8 cellular contexts compared by ENCODE assay signal in the genomic region with DNA sequence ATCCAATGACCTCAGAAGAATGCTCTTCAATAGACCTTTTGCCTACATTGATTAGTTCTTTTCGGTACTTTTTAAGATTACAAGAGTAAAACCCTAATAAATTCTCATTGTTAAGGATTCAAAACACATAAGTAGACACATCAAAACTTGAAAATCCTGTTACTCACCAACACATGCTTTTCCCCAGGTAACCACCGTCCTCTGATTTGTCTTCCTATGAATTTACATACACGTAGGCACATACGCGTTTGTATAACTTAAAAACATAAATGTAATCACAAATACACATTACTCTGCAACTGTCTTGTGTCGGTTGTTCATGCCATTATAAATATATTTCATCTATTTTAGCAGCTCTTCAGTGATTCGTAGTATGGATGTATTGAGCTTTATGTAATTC. TPM values are rescaled to one million over a fixed set of nuclear protein-coding genes. Genes with fewer than 3 reads are reported as not detected.
DNase-seq lines count a peak whose midpoint lies in the region; ATAC-seq and TF ChIP-seq lines count a peak whose summit lies in the region.

No MANE protein-coding gene starts in this region.

- H3K4me3 ChIP-seq in astrocyte of the cerebellum (ENCODE audit: low read depth, low read length) (peak overlapping the region; percentile 87), mesodermal cell (ENCODE audit: extremely low read depth, insufficient read depth, low read length, poor library complexity, severe bottlenecking) (peak overlapping the region; percentile 78)

- H3K36me3 ChIP-seq in mesodermal cell (ENCODE audit: control insufficient read depth, insufficient read depth, low read length): peaks cover 2% of the 10 kb centered on the region

- no peak for TF ChIP-seq CTCF in astrocyte of the cerebellum (IDR thresholded peaks at IDR 0.05; ENCODE audit: low read depth, low read length, missing control alignments)

- H3K27ac Mint-ChIP-seq in stimulated activated naive CD8-positive, alpha-beta T cell treated with anti-CD3 and anti-CD28 coated beads, Interleukin-15, Interleukin-2, amounts not matched to agents 100 ng/mL and 50 ng/mL, for 24 hours: peak overlapping the region; percentile 91

- peak overlapping the region; percentile 90 for H3K4me3 Mint-ChIP-seq in stimulated activated naive CD8-positive, alpha-beta T cell treated with anti-CD3 and anti-CD28 coated beads, Interleukin-15, Interleukin-2, amounts not matched to agents 100 ng/mL and 50 ng/mL, for 24 hours

- H3K4me1 Mint-ChIP-seq in stimulated activated naive CD8-positive, alpha-beta T cell treated with anti-CD3 and anti-CD28 coated beads, Interleukin-15, Interleukin-2, amounts not matched to agents 100 ng/mL and 50 ng/mL, for 24 hours (ENCODE audit: low read depth): peaks cover 35% of the 10 kb centered on the region

- H3K27me3 Mint-ChIP-seq in stimulated activated naive CD8-positive, alpha-beta T cell treated with anti-CD3 and anti-CD28 coated beads, Interleukin-15, Interleukin-2, amounts not matched to agents 100 ng/mL and 50 ng/mL, for 24 hours: peaks cover 22% of the 10 kb centered on the region

- ATAC-seq in stimulated activated naive CD8-positive, alpha-beta T cell treated with anti-CD3 and anti-CD28 coated beads, Interleukin-15, Interleukin-2, amounts not matched to agents 100 U/mL and 50 U/mL, for 24 hours: no peak

- no peaks in the 10 kb centered on the region for H3K4me1 ChIP-seq in mesodermal cell (ENCODE audit: control insufficient read depth, insufficient read depth, low read length, poor library complexity, severe bottlenecking)

- in situ Hi-C loops in astrocyte of the cerebellum (cut with HindIII; ENCODE audit: low sequenced_read_pairs): no loop called here

- no peak for DNase-seq in stimulated activated naive CD8-positive, alpha-beta T cell treated with anti-CD3 and anti-CD28 coated beads, Interleukin-15, Interleukin-2, amounts not matched to agents 100 U/mL and 50 U/mL, for 24 hours
- DNase-seq in astrocyte of the cerebellum (ENCODE audit: low read depth) (no peak), 8988T (no peak), C1 segment of cervical spinal cord (lab: John Stamatoyannopoulos, UW) (no peak), AML-193 (lab: John Stamatoyannopoulos, UW) (no peak)
- DNase-seq in stimulated activated CD4-positive, alpha-beta T cell treated with anti-CD3 and anti-CD28 coated beads, Interleukin-15, amount 100 ng/mL, for 24 hours: no peak

- peaks cover 4% of the 10 kb centered on the region for H3K36me3 Mint-ChIP-seq in stimulated activated naive CD8-positive, alpha-beta T cell treated with anti-CD3 and anti-CD28 coated beads, Interleukin-15, Interleukin-2, amounts not matched to agents 100 ng/mL and 50 ng/mL, for 24 hours (ENCODE audit: low read depth)

- no peaks in the 10 kb centered on the region for H3K9me3 ChIP-seq in mesodermal cell (ENCODE audit: control insufficient read depth, low read length)

- WGBS in mesodermal cell (ENCODE audit: insufficient coverage in 2 of 2), 2 experiments: 71 to 91% methylated on average over 4 to 5 of the region's 7 CpGs

- no peak overlapping the region for H3K27ac ChIP-seq in mesodermal cell (ENCODE audit: low read depth, low read length, severe bottlenecking)

- H3K9me3 Mint-ChIP-seq in stimulated activated naive CD8-positive, alpha-beta T cell treated with anti-CD3 and anti-CD28 coated beads, Interleukin-15, Interleukin-2, amounts not matched to agents 100 ng/mL and 50 ng/mL, for 24 hours: peaks cover 4% of the 10 kb centered on the region

RNA-seq across cellular contexts. Expression of gene WASHC4, which starts 0.9 kb away (rescaled TPM):
- polyA plus RNA-seq in mesodermal cell (2013, experiment 1 of 2): 40.6 TPM
- polyA plus RNA-seq in mesodermal cell (2013, experiment 2 of 2): 43.9 TPM

RNA-seq across cellular contexts. Expression of gene ALDH1L2, which starts 22.4 kb away (rescaled TPM):
- polyA plus RNA-seq in mesodermal cell (2013, experiment 1 of 2): 4.1 TPM
- polyA plus RNA-seq in mesodermal cell (2013, experiment 2 of 2): 4.5 TPM
